Comparison of ENCODE assay signal across 1 cellular context in the genomic region with DNA sequence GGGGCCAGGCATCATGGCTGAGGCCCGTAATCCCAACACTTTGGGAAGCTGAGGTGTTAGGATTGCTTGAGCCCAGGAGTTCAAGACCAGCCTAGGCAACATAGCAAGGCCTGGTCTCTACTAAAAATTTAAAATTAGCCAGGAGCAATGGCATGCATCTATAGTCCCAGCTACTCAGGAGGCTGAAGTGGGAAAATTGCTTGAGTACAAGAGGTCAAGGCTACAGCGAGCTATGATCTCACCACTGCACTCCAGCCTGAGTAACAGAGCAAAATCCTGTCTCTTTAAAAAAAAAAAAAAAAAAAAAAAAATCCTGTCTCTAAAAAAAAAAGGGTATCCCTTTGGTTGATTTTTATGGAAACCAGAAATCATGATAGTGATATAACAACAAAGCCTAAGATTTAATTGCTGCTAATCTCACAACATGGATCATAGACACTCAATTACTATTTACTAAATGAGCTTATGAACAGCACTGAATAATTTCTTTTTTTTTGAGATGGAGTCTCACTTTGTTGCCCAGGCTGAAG.
TF ChIP-seq lines count a peak whose summit lies in the region.

No MANE protein-coding gene starts in this region.

TF ChIP-seq in endothelial cell of umbilical vein, 7 proteins besides CTCF, POLR2A, EP300 and RAD21:
- TF ChIP-seq JUN (IDR thresholded peaks at IDR 0.05; ENCODE audit: borderline replicate concordance, insufficient read depth, insufficient read length, low read depth) (no peak), MYC (IDR thresholded peaks at IDR 0.05; ENCODE audit: low read depth, low read length) (no peak), EZH2 (IDR thresholded peaks at IDR 0.05; ENCODE audit: borderline replicate concordance, low read depth, low read length, severe bottlenecking) (no peak), POLR2AphosphoS5 (IDR thresholded peaks at IDR 0.05; ENCODE audit: insufficient read depth, low read depth, low read length) (no peak), GATA2 (IDR thresholded peaks at IDR 0.05; ENCODE audit: insufficient read depth, insufficient read length, low read depth, low read length) (no peak)
- TF ChIP-seq, protein P1, sequence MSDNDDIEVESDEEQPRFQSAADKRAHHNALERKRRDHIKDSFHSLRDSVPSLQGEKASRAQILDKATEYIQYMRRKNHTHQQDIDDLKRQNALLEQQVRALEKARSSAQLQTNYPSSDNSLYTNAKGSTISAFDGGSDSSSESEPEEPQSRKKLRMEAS (IDR thresholded peaks at IDR 0.05; ENCODE audit: insufficient read depth, insufficient read length), result no peak
